In the genomic region with DNA sequence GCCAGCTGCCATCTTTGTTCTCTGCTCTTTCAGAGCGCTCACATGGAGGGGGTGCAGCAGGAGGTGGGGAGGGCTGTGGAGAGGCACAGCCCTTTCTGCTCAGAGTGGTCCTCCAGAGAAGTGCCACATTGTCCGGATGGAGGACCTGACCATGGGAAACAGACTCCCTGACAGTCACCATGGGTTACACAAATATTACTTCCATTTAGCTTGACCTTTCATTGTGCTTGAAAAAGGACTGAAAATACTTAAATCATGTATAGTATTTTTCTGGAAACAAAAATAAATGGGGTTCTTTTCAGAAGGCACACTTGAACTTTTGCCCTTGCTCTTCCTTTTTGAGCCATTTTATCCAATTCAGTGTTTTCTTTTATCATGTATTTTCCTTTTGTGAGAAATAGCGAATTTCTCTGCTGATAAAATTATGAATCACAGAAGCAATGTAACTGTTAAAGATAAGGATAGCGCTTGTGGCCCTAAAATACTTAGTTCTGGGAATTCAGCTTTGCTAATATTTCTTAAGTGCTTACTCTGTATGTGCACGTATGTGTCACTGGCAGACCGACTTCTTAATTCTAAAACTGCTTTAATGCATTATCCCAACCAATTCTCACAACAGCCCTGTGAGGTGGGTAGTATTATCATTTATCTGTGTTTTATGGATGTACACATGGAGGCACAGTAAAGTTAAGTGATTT, we compare ENCODE assay signal across 16 cellular contexts. TPM values are rescaled to one million over a fixed set of nuclear protein-coding genes. Genes with fewer than 3 reads are reported as not detected.
DNase-seq lines count a peak whose midpoint lies in the region; TF ChIP-seq lines count a peak whose summit lies in the region.
"Had no signal": no experiment of that assay in that cellular context is flagged by ENCODE, and none has a peak within 500 bp of the region (broad histone marks: within the 10 kb centered on the region; RNA-seq: fewer than 3 reads in every experiment).

No MANE protein-coding gene starts in this region.

- TF ChIP-seq CTCF in hepatocyte (IDR thresholded peaks at IDR 0.05; ENCODE audit: poor library complexity): no peak
- no peak for TF ChIP-seq CTCF in progenitor cell of endocrine pancreas (IDR thresholded peaks at IDR 0.05; ENCODE audit: unreplicated experiment)

- H4K20me1 ChIP-seq in hepatocyte (ENCODE audit: insufficient read depth, poor library complexity, severe bottlenecking): peaks cover 31% of the 10 kb centered on the region

- H3K4me1 ChIP-seq in hepatocyte (ENCODE audit: insufficient read depth): peaks cover 38% of the 10 kb centered on the region
- H3K4me1 ChIP-seq: SJCRH30 had no signal

- 78% methylated on average over 6 of the region's 6 CpGs for WGBS in hepatocyte (ENCODE audit: low lambda C conversion rate, missing lambda C conversion rate)

- H3K27ac Mint-ChIP-seq in progenitor cell of endocrine pancreas (peak overlapping the region; percentile 19), immature natural killer cell (no peak overlapping the region)
- H3K27ac Mint-ChIP-seq: activated naive CD8-positive, alpha-beta T cell; activated T-cell treated with anti-CD3 and anti-CD28 coated beads, Interleukin-2, amount 50 U/mL, for 72 hours; H9 had no signal

- H3K4me1 Mint-ChIP-seq in progenitor cell of endocrine pancreas (ENCODE audit: low read depth) (peaks cover 39% of the 10 kb centered on the region), immature natural killer cell (peaks cover 0 to 8% of the 10 kb centered on the region in 2 donors)

- peaks cover 100% of the 10 kb centered on the region for H3K79me2 ChIP-seq in hepatocyte

- H3K9me3 ChIP-seq in hepatocyte (ENCODE audit: low read depth): no peaks in the 10 kb centered on the region
- H3K9me3 ChIP-seq: neutrophil, SJCRH30 had no signal

- no peak overlapping the region for H2AFZ ChIP-seq in hepatocyte

- DNase-seq in NCI-H226 (peak; percentile 7), hepatocyte (ENCODE audit: low spot score) (no peak), progenitor cell of endocrine pancreas (ENCODE audit: low spot score, unreplicated experiment) (no peak), NCI-H524 treated with DMSO at 0.1 percent for 48 hours (lab: John Stamatoyannopoulos, UW) (no peak), immature natural killer cell (no peak)
- no peak for DNase-seq in stimulated activated naive CD4-positive, alpha-beta T cell (lab: John Stamatoyannopoulos, UW)
- DNase-seq: activated T-cell treated with anti-CD3 and anti-CD28 coated beads, Interleukin-2, amount 50 U/mL, for 72 hours; COR-L47; effector CD4-positive, alpha-beta T cell; H9; NCI-H1930; NCI-H524; SJCRH30 had no signal

- no peak overlapping the region for H3K4me3 ChIP-seq in hepatocyte
- H3K4me3 ChIP-seq: SJCRH30 had no signal

- H3K9me2 ChIP-seq in hepatocyte (replicated peaks; ENCODE audit: insufficient read depth): no peaks in the 10 kb centered on the region

- H3K36me3 Mint-ChIP-seq in progenitor cell of endocrine pancreas (ENCODE audit: insufficient read depth): peaks cover 22% of the 10 kb centered on the region
- no peaks in the 10 kb centered on the region for H3K36me3 Mint-ChIP-seq in immature natural killer cell
- H3K36me3 Mint-ChIP-seq: activated naive CD8-positive, alpha-beta T cell had no signal

- no peaks in the 10 kb centered on the region for H3K27me3 Mint-ChIP-seq in progenitor cell of endocrine pancreas
- peaks cover 0 to 3% (median 1%) of the 10 kb centered on the region in 3 donors for H3K27me3 Mint-ChIP-seq in immature natural killer cell (ENCODE audit: low read depth in 3 of 3)
- H3K27me3 Mint-ChIP-seq: activated naive CD8-positive, alpha-beta T cell had no signal

- H3K36me3 ChIP-seq in hepatocyte (replicated peaks; ENCODE audit: insufficient read depth, low read depth): no peaks in the 10 kb centered on the region
- H3K36me3 ChIP-seq: neutrophil had no signal

- no peaks in the 10 kb centered on the region for H3K27me3 ChIP-seq in hepatocyte
- H3K27me3 ChIP-seq: neutrophil, SJCRH30 had no signal

- H3K4me3 Mint-ChIP-seq in progenitor cell of endocrine pancreas (ENCODE audit: low read depth): no peak overlapping the region
- H3K4me3 Mint-ChIP-seq in immature natural killer cell: no peak overlapping the region
- H3K4me3 Mint-ChIP-seq: activated naive CD8-positive, alpha-beta T cell; activated T-cell treated with anti-CD3 and anti-CD28 coated beads, Interleukin-2, amount 50 U/mL, for 72 hours; H9 had no signal

- H3K27ac ChIP-seq in angular gyrus (ENCODE audit: low read depth, low read length) (peak overlapping the region; percentile 6), hepatocyte (peak overlapping the region; percentile 41)
- H3K27ac ChIP-seq: neutrophil, SJCRH30 had no signal

- peak overlapping the region; percentile 15 for H3K4me2 ChIP-seq in hepatocyte

- H3K9me3 Mint-ChIP-seq in progenitor cell of endocrine pancreas (ENCODE audit: low read depth): no peaks in the 10 kb centered on the region
- peaks cover 0 to 2% (median 0%) of the 10 kb centered on the region in 6 donors for H3K9me3 Mint-ChIP-seq in immature natural killer cell
- H3K9me3 Mint-ChIP-seq: activated T-cell treated with anti-CD3 and anti-CD28 coated beads, Interleukin-2, amount 50 U/mL, for 72 hours had no signal

RNA-seq across cellular contexts. Expression of a gene that starts 34.2 kb away (rescaled TPM):
- 159 and 173 TPM in 2 replicates for total RNA-seq in hepatocyte
- polyA plus RNA-seq in hepatocyte: 202 and 239 TPM in 2 replicates
- 110 and 121 TPM in 2 replicates for total RNA-seq in progenitor cell of endocrine pancreas
- 1 to 10 TPM in 2 of 3 donors, not detected in 1; 3.4 to 3.9 TPM for polyA plus RNA-seq in immature natural killer cell
